19 cellular contexts compared by ENCODE assay signal in the genomic region with DNA sequence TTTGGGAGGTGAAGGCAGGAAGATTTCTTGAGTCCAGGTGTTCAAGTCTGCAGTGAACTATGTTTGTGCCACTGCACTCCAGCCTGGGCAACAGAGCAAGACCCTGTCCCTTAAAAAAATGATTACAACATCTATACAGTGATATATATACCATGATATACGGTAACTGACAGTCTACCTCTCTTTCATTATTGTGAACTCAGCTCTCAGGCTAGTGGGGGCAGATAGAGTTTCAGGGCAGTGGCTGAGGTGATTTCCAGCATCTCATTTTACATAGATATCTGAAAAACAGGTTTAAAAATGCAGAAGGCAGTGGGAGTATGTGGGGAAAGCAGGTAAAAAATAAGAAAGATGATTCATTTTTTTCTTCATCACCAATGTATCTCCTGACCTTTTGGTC.
DNase-seq lines count a peak whose midpoint lies in the region; ATAC-seq lines count a peak whose summit lies in the region.
"Had no signal": no experiment of that assay in that cellular context is flagged by ENCODE, and none has a peak within 500 bp of the region (broad histone marks: within the 10 kb centered on the region; RNA-seq: fewer than 3 reads in every experiment).

No MANE protein-coding gene starts in this region.

- H3K4me1 ChIP-seq in HAP-1, result no peaks in the 10 kb centered on the region
- H3K4me1 ChIP-seq: left lung, pancreas had no signal

- in situ Hi-C loops in HAP-1 (cut with MboI; ENCODE audit: low sequenced_read_pairs), result no loop called here

- H3K36me3 Mint-ChIP-seq in memory B cell, result no peaks in the 10 kb centered on the region

- H3K9me3 Mint-ChIP-seq in memory B cell, result no peaks in the 10 kb centered on the region
- H3K9me3 Mint-ChIP-seq: activated B cell treated with CpG ODN at 0.5 μM for 24 hours had no signal

- no peaks in the 10 kb centered on the region for H3K27me3 Mint-ChIP-seq in memory B cell

- H3K4me3 Mint-ChIP-seq in memory B cell, result no peak overlapping the region
- H3K4me3 Mint-ChIP-seq: activated B cell treated with CpG ODN at 0.5 μM for 24 hours had no signal

- no peak overlapping the region for H3K27ac Mint-ChIP-seq in memory B cell
- H3K27ac Mint-ChIP-seq: activated B cell treated with CpG ODN at 0.5 μM for 24 hours had no signal

- peaks cover 5% of the 10 kb centered on the region for H3K4me1 Mint-ChIP-seq in memory B cell

- DNase-seq in memory B cell (ENCODE audit: low spot score in 2 of 2), result no peak
- DNase-seq in NCI-H1930 (lab: John Stamatoyannopoulos, UW), result no peak
- DNase-seq in HAP-1 (ENCODE audit: low spot score in 2 of 2), result no peak
- no peak for DNase-seq in amniotic stem cell (lab: John Stamatoyannopoulos, UW)
- DNase-seq: activated B cell treated with CpG ODN at 0.5 μM for 24 hours; amygdala; central memory CD4-positive, alpha-beta T cell; left lung; NCI-H1694 treated with DMSO at 0.1 percent for 48 hours; NCI-H446 treated with DMSO at 0.1 percent for 48 hours; pancreas; SHP77 treated with DMSO at 0.1 percent for 48 hours; stimulated activated CD4-positive, alpha-beta T cell treated with anti-CD3 and anti-CD28 coated beads, Interleukin-4, amount 100 ng/mL, for 24 hours; stimulated activated CD8-positive, alpha-beta memory T cell treated with anti-CD3 and anti-CD28 coated beads, Interleukin-4, amount 100 ng/mL, for 48 hours; T-helper 2 cell had no signal

- ATAC-seq in GM18858 (IDR thresholded peaks at IDR 0.05; ENCODE audit: unreplicated experiment), result peak; percentile 46
- ATAC-seq in GM21526 (IDR thresholded peaks at IDR 0.05; ENCODE audit: low FRiP score, unreplicated experiment), result peak; percentile 83
- ATAC-seq in HG03039 (IDR thresholded peaks at IDR 0.05; ENCODE audit: unreplicated experiment), result peak; percentile 75
- peak; percentile 19 for ATAC-seq in memory B cell (ENCODE audit: low read depth)
- ATAC-seq: HepG2, left lung, pancreas had no signal

- H3K36me3 ChIP-seq in HAP-1 (replicated peaks), result no peaks in the 10 kb centered on the region
- H3K36me3 ChIP-seq: left lung, pancreas had no signal

- H3K4me3 ChIP-seq in HAP-1, result no peak overlapping the region
- H3K4me3 ChIP-seq: left lung, pancreas had no signal

- no peaks in the 10 kb centered on the region for H3K27me3 ChIP-seq in HAP-1 (ENCODE audit: low read depth)
- H3K27me3 ChIP-seq: pancreas had no signal

- H3K9me3 ChIP-seq in HAP-1, result no peaks in the 10 kb centered on the region
- H3K9me3 ChIP-seq: left lung, pancreas had no signal

Comparison
In these comparisons a context has a peak if more than half of its experiments do, and no peak if none do; other contexts are left out.
1. ATAC-seq: peak in every context shown above with its lines; median percentile 83 in GM21526; 75 in HG03039; 46 in GM18858; 19 in memory B cell.